3 cellular contexts compared by ENCODE assay signal in the genomic region with DNA sequence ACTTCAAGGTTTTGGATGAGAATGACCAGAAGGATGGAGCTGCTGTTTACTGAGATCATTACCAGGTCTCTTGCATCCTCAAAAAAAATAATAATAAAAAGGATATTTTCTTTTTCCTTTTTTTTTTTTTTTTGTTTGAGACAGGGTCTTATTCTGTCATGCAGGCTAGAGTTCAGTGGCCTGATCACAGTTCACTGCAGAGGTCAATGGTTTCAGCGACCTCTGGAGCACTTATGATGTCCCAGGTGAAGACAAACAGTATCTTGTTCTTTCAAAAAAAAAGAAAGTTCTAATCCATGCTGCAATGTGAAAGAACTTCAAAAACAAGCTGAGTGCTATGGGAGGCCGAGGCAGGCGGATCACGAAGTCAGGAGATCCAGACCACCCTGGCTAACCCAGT.
A peak's percentile ranks its signal among the peaks of the same experiment; 100 is the strongest.
TF ChIP-seq lines count a peak whose summit lies in the region.

No MANE protein-coding gene starts in this region.

TF ChIP-seq in liver, 16 proteins besides CTCF, POLR2A, EP300 and RAD21:
- TF ChIP-seq NR2F2 (IDR thresholded peaks at IDR 0.05) (peak; percentile 16), HNF4A (conservative IDR thresholded peaks at IDR 0.05) (peak; percentile 45 to 60), FOXA1 (IDR thresholded peaks at IDR 0.05) (no peak), RXRA (IDR thresholded peaks at IDR 0.05) (peak; percentile 55 to 68), FOXA2 (IDR thresholded peaks at IDR 0.05) (no peak), REST (IDR thresholded peaks at IDR 0.05) (no peak)
- TF ChIP-seq, protein P1, sequence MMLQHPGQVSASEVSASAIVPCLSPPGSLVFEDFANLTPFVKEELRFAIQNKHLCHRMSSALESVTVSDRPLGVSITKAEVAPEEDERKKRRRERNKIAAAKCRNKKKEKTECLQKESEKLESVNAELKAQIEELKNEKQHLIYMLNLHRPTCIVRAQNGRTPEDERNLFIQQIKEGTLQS (IDR thresholded peaks at IDR 0.05), result no peak

TF ChIP-seq in HepG2, 621 proteins besides CTCF, POLR2A, EP300 and RAD21:
- TF ChIP-seq PAX8 (CRISPR knock-in tag; IDR thresholded peaks at IDR 0.05; ENCODE audit: borderline replicate concordance), result no peak

TF ChIP-seq in WTC11, 78 proteins besides CTCF, POLR2A, EP300 and RAD21:
- TF ChIP-seq, protein P1 (CRISPR knock-in tag; conservative IDR thresholded peaks at IDR 0.05), result no peak
- TF ChIP-seq AFF4 (CRISPR knock-in tag; IDR thresholded peaks at IDR 0.05; ENCODE audit: borderline replicate concordance) (no peak), ZNF396 (CRISPR knock-in tag; IDR thresholded peaks at IDR 0.05; ENCODE audit: borderline replicate concordance) (no peak), NR2C2 (CRISPR knock-in tag; IDR thresholded peaks at IDR 0.05) (no peak), RORB (CRISPR knock-in tag; IDR thresholded peaks at IDR 0.05) (no peak), JAZF1 (CRISPR knock-in tag; IDR thresholded peaks at IDR 0.05) (no peak), ZNF219 (CRISPR knock-in tag; IDR thresholded peaks at IDR 0.05; ENCODE audit: borderline replicate concordance) (no peak)
